ENCODE assay signal across 14 cellular contexts in genomic region chr14:47596232-47596631, GRCh38.
A peak's percentile ranks its signal among the peaks of the same experiment; 100 is the strongest.
DNase-seq lines count a peak whose midpoint lies in the region; ATAC-seq and TF ChIP-seq lines count a peak whose summit lies in the region.
"Had no signal": no experiment of that assay in that cellular context is flagged by ENCODE, and none has a peak within 500 bp of the region (broad histone marks: within the 10 kb centered on the region; RNA-seq: fewer than 3 reads in every experiment).

No MANE protein-coding gene starts in this region.

- H3K27me3 Mint-ChIP-seq in neural crest cell (ENCODE audit: low read depth): no peaks in the 10 kb centered on the region
- H3K27me3 Mint-ChIP-seq: activated CD4-positive, alpha-beta T cell treated with anti-CD3 and anti-CD28 coated beads for 36 hours; CD4-positive, CD25-positive, alpha-beta regulatory T cell had no signal

- peaks cover 3% of the 10 kb centered on the region for H3K9me3 Mint-ChIP-seq in neural crest cell

- ATAC-seq in GM19328 (IDR thresholded peaks at IDR 0.05; ENCODE audit: unreplicated experiment) (peak; percentile 82), HG02588 (IDR thresholded peaks at IDR 0.05; ENCODE audit: unreplicated experiment) (peak; percentile 89), HG03135 (IDR thresholded peaks at IDR 0.05; ENCODE audit: unreplicated experiment) (peak; percentile 83)
- ATAC-seq: activated CD4-positive, alpha-beta T cell treated with anti-CD3 and anti-CD28 coated beads for 36 hours had no signal

- no peak overlapping the region for H3K4me3 Mint-ChIP-seq in neural crest cell
- H3K4me3 Mint-ChIP-seq: activated CD4-positive, alpha-beta T cell treated with anti-CD3 and anti-CD28 coated beads for 36 hours; CD4-positive, CD25-positive, alpha-beta regulatory T cell had no signal

- peaks cover 5% of the 10 kb centered on the region for H3K36me3 Mint-ChIP-seq in neural crest cell (ENCODE audit: low read depth)
- H3K36me3 Mint-ChIP-seq: CD4-positive, CD25-positive, alpha-beta regulatory T cell had no signal

- DNase-seq in neural crest cell (ENCODE audit: low read depth, low spot score) (no peak), NCI-H446 treated with DMSO at 0.1 percent for 48 hours (lab: John Stamatoyannopoulos, UW) (no peak), GM10266 (ENCODE audit: extremely low spot score) (no peak), KG1 (lab: John Stamatoyannopoulos, UW) (no peak)
- DNase-seq: activated CD4-positive, alpha-beta T cell treated with anti-CD3 and anti-CD28 coated beads for 36 hours; anterior cingulate cortex; CD4-positive, CD25-positive, alpha-beta regulatory T cell; GDM1; MG63; NCI-H345; T-helper 1 cell had no signal

- peaks cover 11% of the 10 kb centered on the region for H3K4me1 Mint-ChIP-seq in neural crest cell
- H3K4me1 Mint-ChIP-seq: activated CD4-positive, alpha-beta T cell treated with anti-CD3 and anti-CD28 coated beads for 36 hours; CD4-positive, CD25-positive, alpha-beta regulatory T cell had no signal

- TF ChIP-seq CTCF in neural crest cell (conservative IDR thresholded peaks at IDR 0.05) (no peak), GM10266 (IDR thresholded peaks at IDR 0.05; ENCODE audit: control insufficient read depth, insufficient read depth, low read depth, missing control alignments) (no peak)

- peak overlapping the region; percentile 78 for H3K27ac Mint-ChIP-seq in neural crest cell (ENCODE audit: unreplicated experiment)
- H3K27ac Mint-ChIP-seq: activated CD4-positive, alpha-beta T cell treated with anti-CD3 and anti-CD28 coated beads for 36 hours; CD4-positive, CD25-positive, alpha-beta regulatory T cell had no signal
